In genomic region chr6:2854394-2854982, GRCh38 we compare ENCODE assay signal across 8 cellular contexts. TPM values are rescaled to one million over a fixed set of nuclear protein-coding genes. Genes with fewer than 3 reads are reported as not detected.
DNase-seq lines count a peak whose midpoint lies in the region; ATAC-seq and TF ChIP-seq lines count a peak whose summit lies in the region.

No MANE protein-coding gene starts in this region.

- H3K4me3 Mint-ChIP-seq in activated naive CD4-positive, alpha-beta T cell treated with anti-CD3 and anti-CD28 coated beads for 36 hours = peak overlapping the region; percentile 59
- peak overlapping the region; percentile 60 for H3K4me3 Mint-ChIP-seq in activated naive CD8-positive, alpha-beta T cell treated with anti-CD3 and anti-CD28 coated beads, Interleukin-2, amount 10 ng/mL, durations not matched to agents 7 days and 5 days

- no peak for TF ChIP-seq CTCF in testis (IDR thresholded peaks at IDR 0.05)

- no peaks in the 10 kb centered on the region for H3K27me3 Mint-ChIP-seq in activated naive CD4-positive, alpha-beta T cell treated with anti-CD3 and anti-CD28 coated beads for 36 hours (ENCODE audit: low read depth)
- H3K27me3 Mint-ChIP-seq in activated naive CD8-positive, alpha-beta T cell treated with anti-CD3 and anti-CD28 coated beads, Interleukin-2, amount 10 ng/mL, durations not matched to agents 7 days and 5 days = no peaks in the 10 kb centered on the region

- peaks cover 1% of the 10 kb centered on the region for H3K36me3 Mint-ChIP-seq in activated naive CD4-positive, alpha-beta T cell treated with anti-CD3 and anti-CD28 coated beads for 36 hours (ENCODE audit: low read depth)
- H3K36me3 Mint-ChIP-seq in activated naive CD8-positive, alpha-beta T cell treated with anti-CD3 and anti-CD28 coated beads, Interleukin-2, amount 10 ng/mL, durations not matched to agents 7 days and 5 days = no peaks in the 10 kb centered on the region

- H3K4me1 ChIP-seq in testis = peaks cover 49% of the 10 kb centered on the region

- H3K27ac ChIP-seq in testis = peak overlapping the region; percentile 67 to 86

- no peaks in the 10 kb centered on the region for H3K9me3 ChIP-seq in testis

- POLR2A ChIA-PET in activated naive CD8-positive, alpha-beta T cell treated with anti-CD3 and anti-CD28 coated beads, Interleukin-2, amount 10 ng/mL, durations not matched to agents 7 days and 5 days (lab: Charles Lee) = interaction anchor here (0.6 to 3.6 kb wide), 6 partner anchors 14 to 135 kb away, joined by 3 to 11 read pairs (median 8); partner anchors contain the start of gene SERPINB9

- H3K4me3 ChIP-seq in testis = no peak overlapping the region

- intact Hi-C loops in activated naive CD4-positive, alpha-beta T cell treated with anti-CD3 and anti-CD28 coated beads for 36 hours (cut with micrococcal nuclease) = loop anchor here (1.0 kb wide), 2 partner anchors 8 to 63 kb away; no protein-coding TSS in a partner anchor
- intact Hi-C loops in testis (cut with DNase I; ENCODE audit: low total_unique reads) = no loop called here

- TF ChIP-seq POLR2A in testis (IDR thresholded peaks at IDR 0.05) = no peak

- WGBS in testis, 2 donors = 40 to 48% methylated on average over 11 of the region's 11 CpGs

- H3K9me3 Mint-ChIP-seq in activated naive CD4-positive, alpha-beta T cell treated with anti-CD3 and anti-CD28 coated beads for 36 hours = peaks cover 2% of the 10 kb centered on the region
- no peaks in the 10 kb centered on the region for H3K9me3 Mint-ChIP-seq in activated naive CD8-positive, alpha-beta T cell treated with anti-CD3 and anti-CD28 coated beads, Interleukin-2, amount 10 ng/mL, durations not matched to agents 7 days and 5 days

- ATAC-seq in activated naive CD8-positive, alpha-beta T cell treated with anti-CD3 and anti-CD28 coated beads, Interleukin-2, amount 10 ng/mL, durations not matched to agents 7 days and 5 days (ENCODE audit: low read depth) = no peak
- ATAC-seq in left lobe of liver = peak; percentile 46

- H3K27me3 ChIP-seq in testis = no peaks in the 10 kb centered on the region

- H3K36me3 ChIP-seq in testis (ENCODE audit: low read depth, missing control alignments) = no peaks in the 10 kb centered on the region

- H3K4me1 Mint-ChIP-seq in activated naive CD4-positive, alpha-beta T cell treated with anti-CD3 and anti-CD28 coated beads for 36 hours (ENCODE audit: low read depth) = peaks cover 64% of the 10 kb centered on the region
- H3K4me1 Mint-ChIP-seq in activated naive CD8-positive, alpha-beta T cell treated with anti-CD3 and anti-CD28 coated beads, Interleukin-2, amount 10 ng/mL, durations not matched to agents 7 days and 5 days = peaks cover 68% of the 10 kb centered on the region

- CTCF ChIA-PET in activated naive CD4-positive, alpha-beta T cell treated with anti-CD3 and anti-CD28 coated beads for 36 hours (lab: Charles Lee) = interaction anchor here (1.1 to 3.3 kb wide), 7 partner anchors 9 to 135 kb away, joined by 3 to 26 read pairs (median 6); no protein-coding TSS in a partner anchor

- H3K27ac Mint-ChIP-seq in activated naive CD4-positive, alpha-beta T cell treated with anti-CD3 and anti-CD28 coated beads for 36 hours = peak overlapping the region; percentile 100
- peak overlapping the region; percentile 95 for H3K27ac Mint-ChIP-seq in activated naive CD8-positive, alpha-beta T cell treated with anti-CD3 and anti-CD28 coated beads, Interleukin-2, amount 10 ng/mL, durations not matched to agents 7 days and 5 days

- DNase-seq in activated naive CD4-positive, alpha-beta T cell treated with anti-CD3 and anti-CD28 coated beads for 36 hours = peak; percentile 20
- DNase-seq in activated naive CD4-positive, alpha-beta T cell treated with anti-CD3 and anti-CD28 coated beads, Interleukin-2, amount 50 U/mL, for 16 hours = no peak
- DNase-seq in activated naive CD8-positive, alpha-beta T cell treated with anti-CD3 and anti-CD28 coated beads, Interleukin-2, amount 10 ng/mL, durations not matched to agents 7 days and 5 days = no peak
- DNase-seq in left lobe of liver (ENCODE audit: low spot score) (no peak), testis (no peak), superior temporal gyrus (ENCODE audit: extremely low spot score) (no peak), NCI-H82 (lab: John Stamatoyannopoulos, UW) (no peak), NCI-H1417 treated with DMSO at 0.1 percent for 48 hours (lab: John Stamatoyannopoulos, UW) (no peak)

RNA-seq across cellular contexts. Expression of gene SERPINB1, which starts 12.8 kb away (rescaled TPM):
- total RNA-seq in activated naive CD4-positive, alpha-beta T cell treated with anti-CD3 and anti-CD28 coated beads for 36 hours = 100 to 1,000 TPM; 200 to 208 TPM
- 10 to 100 TPM; 58.6 to 59.8 TPM for total RNA-seq in activated naive CD8-positive, alpha-beta T cell treated with anti-CD3 and anti-CD28 coated beads, Interleukin-2, amount 10 ng/mL, durations not matched to agents 7 days and 5 days
- total RNA-seq in left lobe of liver (9.5 TPM), testis (10 to 100 TPM; 15.0 to 19.6 TPM)
- 19.4 TPM for polyA plus RNA-seq in testis (ENCODE audit: insufficient read depth, low read depth, low replicate concordance)

RNA-seq across cellular contexts. Expression of gene SERPINB9, which starts 48.6 kb away (rescaled TPM):
- total RNA-seq in activated naive CD4-positive, alpha-beta T cell treated with anti-CD3 and anti-CD28 coated beads for 36 hours = 10 to 100 TPM; 72.2 to 75.8 TPM
- 10 to 100 TPM; 56.4 to 56.8 TPM for total RNA-seq in activated naive CD8-positive, alpha-beta T cell treated with anti-CD3 and anti-CD28 coated beads, Interleukin-2, amount 10 ng/mL, durations not matched to agents 7 days and 5 days
- 2.0 TPM for total RNA-seq in left lobe of liver
- 10 to 100 TPM; 33.9 to 60.0 TPM for total RNA-seq in testis
- polyA plus RNA-seq in testis (ENCODE audit: insufficient read depth, low read depth, low replicate concordance) = 19.1 TPM

Comparison
In these comparisons a context has a peak if more than half of its experiments do, and no peak if none do; other contexts are left out.
1. RNA of gene SERPINB9, which starts 48.6 kb away (total RNA-seq): 72.2 to 75.8 TPM in activated naive CD4-positive, alpha-beta T cell treated with anti-CD3 and anti-CD28 coated beads for 36 hours, 33.9 to 60.0 TPM in testis and 56.4 to 56.8 TPM in activated naive CD8-positive, alpha-beta T cell treated with anti-CD3 and anti-CD28 coated beads, Interleukin-2, amount 10 ng/mL, durations not matched to agents 7 days and 5 days; 2.0 TPM in left lobe of liver (single experiment); every median in the first group is over 10 times any median in the second.